26 cellular contexts compared by ENCODE assay signal in genomic region chr10:47243791-47244190, GRCh38. TPM values are rescaled to one million over a fixed set of nuclear protein-coding genes. Genes with fewer than 3 reads are reported as not detected.
DNase-seq lines count a peak whose midpoint lies in the region; ATAC-seq and TF ChIP-seq lines count a peak whose summit lies in the region.
"Had no signal": no experiment of that assay in that cellular context is flagged by ENCODE, and none has a peak within 500 bp of the region (broad histone marks: within the 10 kb centered on the region; RNA-seq: fewer than 3 reads in every experiment).

No MANE protein-coding gene starts in this region.

- DNase-seq in GM03348 (ENCODE audit: low spot score) = peak; percentile 28
- peak; percentile 85 for DNase-seq in NOMO-1 treated with DMSO at 0.1 percent for 48 hours (lab: John Stamatoyannopoulos, UW; ENCODE audit: unreplicated experiment)
- DNase-seq in sciatic nerve (ENCODE audit: low spot score) = no peak
- DNase-seq in H7 = no peak
- DNase-seq in NCI-H748 treated with DMSO at 0.1 percent for 48 hours (lab: John Stamatoyannopoulos, UW) = no peak
- no peak for DNase-seq in GM19240 (ENCODE audit: insufficient read length, low spot score)
- DNase-seq: activated CD4-positive, alpha-beta memory T cell treated with anti-CD3 and anti-CD28 coated beads for 36 hours; activated effector memory CD4-positive, alpha-beta T cell treated with anti-CD3 and anti-CD28 coated beads, Interleukin-2, amount 50 U/mL, for 16 hours; activated naive CD8-positive, alpha-beta T cell treated with anti-CD3 and anti-CD28 coated beads, Interleukin-2, amount 50 U/mL, for 24 hours; effector memory CD8-positive, alpha-beta T cell; esophagus squamous epithelium; mesendoderm; naive thymus-derived CD4-positive, alpha-beta T cell; NCI-H1930; NK-92 treated with Interleukin-12 subunit alpha and Interleukin-12 subunit beta, amount 100 ng/mL, for 24 hours; substantia nigra; SW 1271 had no signal

- intact Hi-C loops in sciatic nerve (cut with DNase I) = no loop called here

- H3K27ac ChIP-seq in gastroesophageal sphincter = no peak overlapping the region
- H3K27ac ChIP-seq: esophagus squamous epithelium had no signal

- ATAC-seq in gastroesophageal sphincter (peak; percentile 79), sciatic nerve (peak; percentile 92), HG03045 (IDR thresholded peaks at IDR 0.05; ENCODE audit: unreplicated experiment) (no peak)
- ATAC-seq: activated naive CD8-positive, alpha-beta T cell treated with anti-CD3 and anti-CD28 coated beads, Interleukin-2, amount 50 U/mL, for 24 hours; effector memory CD8-positive, alpha-beta T cell; K562; naive thymus-derived CD4-positive, alpha-beta T cell had no signal

- TF ChIP-seq EP300 in gastroesophageal sphincter (IDR thresholded peaks at IDR 0.05) = no peak

- no peaks in the 10 kb centered on the region for H3K4me1 ChIP-seq in gastroesophageal sphincter
- H3K4me1 ChIP-seq: esophagus squamous epithelium, HAP-1 had no signal

- H3K27me3 ChIP-seq in gastroesophageal sphincter = peaks cover 1% of the 10 kb centered on the region
- no peaks in the 10 kb centered on the region for H3K27me3 ChIP-seq in H7 (ENCODE audit: control insufficient read depth, insufficient read depth, low read length)

- H3K36me3 ChIP-seq in gastroesophageal sphincter (no peaks in the 10 kb centered on the region), H7 (replicated peaks; ENCODE audit: control insufficient read depth, insufficient read depth, low read length) (no peaks in the 10 kb centered on the region)
- H3K36me3 ChIP-seq: esophagus squamous epithelium, HAP-1 had no signal

- WGBS in gastroesophageal sphincter (ENCODE audit: low coverage in 1 of 2), 2 donors = no CpG with 5 or more reads among the region's 4 CpGs

- H3K9me3 ChIP-seq in gastroesophageal sphincter = no peaks in the 10 kb centered on the region
- H3K9me3 ChIP-seq: esophagus squamous epithelium, HAP-1 had no signal

- TF ChIP-seq POLR2A in gastroesophageal sphincter (IDR thresholded peaks at IDR 0.05) = no peak

- H3K4me3 ChIP-seq in gastroesophageal sphincter (no peak overlapping the region), H7 (ENCODE audit: insufficient read depth, low read depth, low read length) (no peak overlapping the region)
- H3K4me3 ChIP-seq: esophagus squamous epithelium, HAP-1, K562 had no signal

- TF ChIP-seq CTCF in gastroesophageal sphincter (IDR thresholded peaks at IDR 0.05) = no peak

RNA-seq across cellular contexts. Expression of gene GDF10, which starts 56.2 kb away (rescaled TPM):
- 10 to 100 TPM in 2 of 4 donors, 1 to 10 TPM in 2; 5.8 to 29.7 (median 10.8) TPM for total RNA-seq in gastroesophageal sphincter
- total RNA-seq in sciatic nerve = 14.4 TPM
- not detected in 2 replicates for total RNA-seq in H7 (2014; rRNA removed; shearing (Covaris generic))
- total RNA-seq: glomerular endothelial cell, HT-29, NCI-H460, osteocyte, RPMI7951 had no signal

Comparison
In these comparisons a context has a peak if more than half of its experiments do, and no peak if none do; other contexts are left out.
1. DNase-seq: peak in GM03348 (single experiment) and NOMO-1 treated with DMSO at 0.1 percent for 48 hours (single experiment); none in sciatic nerve (single experiment), H7 (single experiment), NCI-H748 treated with DMSO at 0.1 percent for 48 hours (single experiment) and GM19240 (single experiment).